24 cellular contexts compared by ENCODE assay signal in genomic region chr3:17077614-17078013, GRCh38.
DNase-seq lines count a peak whose midpoint lies in the region; ATAC-seq and TF ChIP-seq lines count a peak whose summit lies in the region.
"Had no signal": no experiment of that assay in that cellular context is flagged by ENCODE, and none has a peak within 500 bp of the region (broad histone marks: within the 10 kb centered on the region; RNA-seq: fewer than 3 reads in every experiment).

No MANE protein-coding gene starts in this region.

- H3K56ac ChIP-seq in H9 (ENCODE audit: insufficient read length, low read depth, low read length) = no peak overlapping the region

- H3K79me2 ChIP-seq in H9 (ENCODE audit: insufficient read depth, low read length) (no peaks in the 10 kb centered on the region), osteoblast (ENCODE audit: insufficient read depth, low read length) (no peaks in the 10 kb centered on the region)

- no peaks in the 10 kb centered on the region; a peak in 1 of 4 replicates for H3K4me1 Mint-ChIP-seq in H9
- peaks cover 61% of the 10 kb centered on the region for H3K4me1 Mint-ChIP-seq in activated T-helper 2 cell treated with anti-CD3 and anti-CD28 coated beads, Interferon-gamma antibody, Interleukin-2, Interleukin-4, amounts not matched to agents 10 μg/mL and 5 μg/mL and 100 μg/mL, durations not matched to agents 14 hours and 24 hours and 36 hours (ENCODE audit: low read depth)
- H3K4me1 Mint-ChIP-seq: GM23338 had no signal

- H2BK120ac ChIP-seq in H9 (ENCODE audit: low read depth, low read length, poor library complexity, severe bottlenecking) = no peak overlapping the region

- no peaks in the 10 kb centered on the region for H3K9me3 Mint-ChIP-seq in H9
- peaks cover 11% of the 10 kb centered on the region for H3K9me3 Mint-ChIP-seq in activated T-helper 2 cell treated with anti-CD3 and anti-CD28 coated beads, Interferon-gamma antibody, Interleukin-2, Interleukin-4, amounts not matched to agents 10 μg/mL and 5 μg/mL and 100 μg/mL, durations not matched to agents 14 hours and 24 hours and 36 hours
- H3K9me3 Mint-ChIP-seq: activated naive CD4-positive, alpha-beta T cell treated with anti-CD3 and anti-CD28 coated beads for 36 hours; GM23338 had no signal

- H3K27me3 Mint-ChIP-seq in H9 (ENCODE audit: low read depth) = no peaks in the 10 kb centered on the region
- H3K27me3 Mint-ChIP-seq in activated T-helper 2 cell treated with anti-CD3 and anti-CD28 coated beads, Interferon-gamma antibody, Interleukin-2, Interleukin-4, amounts not matched to agents 10 μg/mL and 5 μg/mL and 100 μg/mL, durations not matched to agents 14 hours and 24 hours and 36 hours (ENCODE audit: low read depth) = no peaks in the 10 kb centered on the region
- H3K27me3 Mint-ChIP-seq: activated CD4-positive, alpha-beta T cell treated with anti-CD3 and anti-CD28 coated beads, Interleukin-2, amount 10 ng/mL, durations not matched to agents 7 days and 5 days; CD4-positive, alpha-beta memory T cell had no signal

- no peak overlapping the region for H2BK20ac ChIP-seq in H9 (ENCODE audit: low read depth, low read length, poor library complexity, severe bottlenecking)

- no CpG with 5 or more reads among the region's 5 CpGs for WGBS in H9 (ENCODE audit: extremely low coverage, insufficient read length, low lambda C conversion rate)

- H3K79me1 ChIP-seq in H9 (ENCODE audit: insufficient read depth, low read depth, low read length, poor library complexity, severe bottlenecking) = no peaks in the 10 kb centered on the region

- H3K4me2 ChIP-seq in H9 (ENCODE audit: insufficient read depth, insufficient read length, low read length) (no peak overlapping the region), osteoblast (ENCODE audit: insufficient read depth, low read length) (no peak overlapping the region)
- H3K4me2 ChIP-seq: GM23338 had no signal

- intact Hi-C loops in activated T-helper 2 cell treated with anti-CD3 and anti-CD28 coated beads, Interferon-gamma antibody, Interleukin-2, Interleukin-4, amounts not matched to agents 10 μg/mL and 5 μg/mL and 100 μg/mL, durations not matched to agents 14 hours and 24 hours and 36 hours (cut with micrococcal nuclease) = loop anchor here (2.0 to 5.0 kb wide), 3 partner anchors 35 to 190 kb away; no protein-coding TSS in a partner anchor
- intact Hi-C loops in left cardiac atrium (cut with DNase I) = no loop called here

- H3K4me3 ChIP-seq in osteoblast (ENCODE audit: insufficient read depth, low read length) = no peak overlapping the region
- H3K4me3 ChIP-seq: GM23338, lung, pancreas, stomach, upper lobe of left lung had no signal

- DNase-seq in H9 (no peak), left cardiac atrium (peak; percentile 42), osteoblast (ENCODE audit: insufficient read length, low spot score, missing footprints) (peak; percentile 59), midbrain (lab: John Stamatoyannopoulos, UW) (no peak), NCI-H2196 (lab: John Stamatoyannopoulos, UW; ENCODE audit: unreplicated experiment) (no peak), NOMO-1 (lab: John Stamatoyannopoulos, UW; ENCODE audit: unreplicated experiment in 2 of 2) (no peak)
- no peak for DNase-seq in activated T-helper 2 cell treated with anti-CD3 and anti-CD28 coated beads, Interferon-gamma antibody, Interleukin-2, Interleukin-4, amounts not matched to agents 10 μg/mL and 5 μg/mL and 100 μg/mL, durations not matched to agents 14 hours and 24 hours and 36 hours (ENCODE audit: low spot score)
- DNase-seq: activated CD4-positive, alpha-beta T cell treated with anti-CD3 and anti-CD28 coated beads, Interleukin-2, amount 10 ng/mL, durations not matched to agents 7 days and 5 days; activated CD8-positive, alpha-beta memory T cell treated with anti-CD3 and anti-CD28 coated beads, Interleukin-2, amount 50 U/mL, for 48 hours; activated naive CD4-positive, alpha-beta T cell treated with anti-CD3 and anti-CD28 coated beads for 36 hours; CD4-positive, alpha-beta memory T cell; DMS153; GF-D8; head of caudate nucleus; NCI-H1694 treated with DMSO at 0.1 percent for 48 hours; pancreas; SHP77; small intestine; stimulated activated CD4-positive, alpha-beta T cell treated with anti-CD3 and anti-CD28 coated beads, Interleukin-2, amount 100 ng/mL, for 48 hours; stomach; upper lobe of left lung had no signal

- H3K4me3 Mint-ChIP-seq in H9 = no peak overlapping the region
- H3K4me3 Mint-ChIP-seq in activated T-helper 2 cell treated with anti-CD3 and anti-CD28 coated beads, Interferon-gamma antibody, Interleukin-2, Interleukin-4, amounts not matched to agents 10 μg/mL and 5 μg/mL and 100 μg/mL, durations not matched to agents 14 hours and 24 hours and 36 hours (ENCODE audit: low read depth) = no peak overlapping the region
- H3K4me3 Mint-ChIP-seq: activated CD4-positive, alpha-beta T cell treated with anti-CD3 and anti-CD28 coated beads, Interleukin-2, amount 10 ng/mL, durations not matched to agents 7 days and 5 days; activated naive CD4-positive, alpha-beta T cell treated with anti-CD3 and anti-CD28 coated beads for 36 hours; CD4-positive, alpha-beta memory T cell; GM23338 had no signal

- H2BK15ac ChIP-seq in H9 (ENCODE audit: low read depth, low read length) = no peak overlapping the region

- no peaks in the 10 kb centered on the region for H3K23me2 ChIP-seq in H9 (ENCODE audit: insufficient read length, low read depth, low read length, poor library complexity, severe bottlenecking)

- no peak overlapping the region for H3K4ac ChIP-seq in H9 (ENCODE audit: low read depth, low read length)

- peaks cover 1 to 41% (median 27%) of the 10 kb centered on the region in 3 experiments; a peak in 5 of 7 replicates for H3K36me3 Mint-ChIP-seq in H9 (ENCODE audit: insufficient read depth in 1 of 3, low read depth in 3 of 3)
- peaks cover 64% of the 10 kb centered on the region for H3K36me3 Mint-ChIP-seq in activated T-helper 2 cell treated with anti-CD3 and anti-CD28 coated beads, Interferon-gamma antibody, Interleukin-2, Interleukin-4, amounts not matched to agents 10 μg/mL and 5 μg/mL and 100 μg/mL, durations not matched to agents 14 hours and 24 hours and 36 hours (ENCODE audit: low read depth)

- H2AFZ ChIP-seq in H9 (ENCODE audit: low read length) (no peak overlapping the region), osteoblast (ENCODE audit: low read length) (peak overlapping the region; percentile 60)
- H2AFZ ChIP-seq: GM23338 had no signal

- H4K91ac ChIP-seq in H9 (ENCODE audit: insufficient read length, low read depth, low read length) = no peak overlapping the region

- H3T11ph ChIP-seq in H9 (ENCODE audit: low read length) = no peak overlapping the region

- H3K27me3 ChIP-seq in H9 (ENCODE audit: insufficient read depth, low read length) (no peaks in the 10 kb centered on the region), osteoblast (ENCODE audit: insufficient read depth, low read length) (no peaks in the 10 kb centered on the region)
- H3K27me3 ChIP-seq: pancreas, stomach, upper lobe of left lung had no signal

- H4K20me1 ChIP-seq in H9 (ENCODE audit: control insufficient read depth, insufficient read depth, insufficient read length) (no peaks in the 10 kb centered on the region), osteoblast (ENCODE audit: insufficient read depth, low read length) (no peaks in the 10 kb centered on the region)

- H3K36me3 ChIP-seq in osteoblast (ENCODE audit: insufficient read depth, low read length) = no peaks in the 10 kb centered on the region
- H3K36me3 ChIP-seq: pancreas had no signal

- H2BK12ac ChIP-seq in H9 (ENCODE audit: insufficient read length, low read depth, low read length) = no peak overlapping the region

- ATAC-seq in left cardiac atrium (peak; percentile 82 to 83), HG02610 (IDR thresholded peaks at IDR 0.05; ENCODE audit: unreplicated experiment) (no peak)
- ATAC-seq: GM23338, pancreas had no signal

- H2AK5ac ChIP-seq in H9 (ENCODE audit: insufficient read length, low read length) = no peak overlapping the region

- H3K27ac ChIP-seq in H9 (ENCODE audit: insufficient read length, low read depth, low read length) (no peak overlapping the region), osteoblast (ENCODE audit: low read depth, low read length) (no peak overlapping the region)
- H3K27ac ChIP-seq: pancreas, stomach, upper lobe of left lung had no signal

- H3K27ac Mint-ChIP-seq in H9 = peak overlapping the region in 2 of 3 experiments; percentile 65 to 68; a peak in 2 of 7 replicates
- H3K27ac Mint-ChIP-seq in activated T-helper 2 cell treated with anti-CD3 and anti-CD28 coated beads, Interferon-gamma antibody, Interleukin-2, Interleukin-4, amounts not matched to agents 10 μg/mL and 5 μg/mL and 100 μg/mL, durations not matched to agents 14 hours and 24 hours and 36 hours = peak overlapping the region; percentile 29
- H3K27ac Mint-ChIP-seq: activated naive CD4-positive, alpha-beta T cell treated with anti-CD3 and anti-CD28 coated beads for 36 hours; GM23338 had no signal

- no peak overlapping the region for H4K8ac ChIP-seq in H9 (replicated peaks; ENCODE audit: insufficient read length, low read depth, low read length)

- no peak overlapping the region for H3K18ac ChIP-seq in H9 (ENCODE audit: insufficient read length, low read depth, low read length)

- no peak overlapping the region for H3K14ac ChIP-seq in H9 (ENCODE audit: insufficient read depth, low read length)

- no peak overlapping the region for H4K5ac ChIP-seq in H9 (ENCODE audit: insufficient read length, low read depth, low read length)

- no peak overlapping the region for H2BK5ac ChIP-seq in H9 (ENCODE audit: insufficient read length, low read length)

- TF ChIP-seq CTCF in H9 (conservative IDR thresholded peaks at IDR 0.05) = no peak
- no peak for TF ChIP-seq CTCF in osteoblast (IDR thresholded peaks at IDR 0.05; ENCODE audit: extremely low read depth, low read depth, low read length)

- H3K4me1 ChIP-seq in H9 (ENCODE audit: insufficient read depth, low read length) = no peaks in the 10 kb centered on the region
- H3K4me1 ChIP-seq in osteoblast (ENCODE audit: insufficient read depth, low read length) = no peaks in the 10 kb centered on the region
- H3K4me1 ChIP-seq: pancreas, stomach, upper lobe of left lung had no signal

- H3K9me3 ChIP-seq in H9 (ENCODE audit: control insufficient read depth, low read depth, low read length) (no peaks in the 10 kb centered on the region), osteoblast (ENCODE audit: low read depth, low read length) (no peaks in the 10 kb centered on the region)
- H3K9me3 ChIP-seq: pancreas, stomach had no signal

- no peak overlapping the region for H3K23ac ChIP-seq in H9 (ENCODE audit: insufficient read length, low read depth, low read length)

- no peak overlapping the region for H3K9ac ChIP-seq in H9 (ENCODE audit: extremely low read depth, insufficient read length, low read length)

Comparison
In these comparisons a context has a peak if more than half of its experiments do, and no peak if none do; other contexts are left out.
1. DNase-seq: peak in left cardiac atrium (single experiment) and osteoblast (single experiment); none in H9 (single experiment), activated T-helper 2 cell treated with anti-CD3 and anti-CD28 coated beads, Interferon-gamma antibody, Interleukin-2, Interleukin-4, amounts not matched to agents 10 μg/mL and 5 μg/mL and 100 μg/mL, durations not matched to agents 14 hours and 24 hours and 36 hours (single experiment), midbrain (single experiment), NCI-H2196 (single experiment) and NOMO-1 (0 of 2).